ENCODE assay signal across 27 cellular contexts in genomic region chr15:53412542-53412941, GRCh38.
"Had no signal": no experiment of that assay in that cellular context is flagged by ENCODE, and none has a peak within 500 bp of the region (broad histone marks: within the 10 kb centered on the region; RNA-seq: fewer than 3 reads in every experiment).

No MANE protein-coding gene starts in this region.

- H3K9me3 Mint-ChIP-seq: memory B cell had no signal

- H3K4me3 Mint-ChIP-seq: immature natural killer cell; memory B cell; naive thymus-derived CD4-positive, alpha-beta T cell had no signal

- H3K36me3 ChIP-seq: esophagus muscularis mucosa, gastroesophageal sphincter, heart left ventricle, left lung had no signal

- H3K4me1 Mint-ChIP-seq: immature natural killer cell; memory B cell; naive thymus-derived CD4-positive, alpha-beta T cell had no signal

- ATAC-seq: foreskin keratinocyte; gastroesophageal sphincter; heart left ventricle; left cardiac atrium; left lung; left ventricle myocardium superior; naive thymus-derived CD4-positive, alpha-beta T cell had no signal

- H3K9me3 ChIP-seq: esophagus muscularis mucosa, gastroesophageal sphincter, heart left ventricle, left lung had no signal

- DNase-seq: dermis blood vessel endothelial cell; dorsolateral prefrontal cortex; effector CD4-positive, alpha-beta T cell; effector memory CD4-positive, alpha-beta T cell; foreskin keratinocyte; heart left ventricle; hypothalamus; immature natural killer cell; islet precursor cell; kidney; kidney glomerular epithelial cell; left cardiac atrium; left lung; left ventricle myocardium superior; mammary epithelial cell; mesendoderm; midbrain; naive thymus-derived CD4-positive, alpha-beta T cell had no signal

- H3K4me1 ChIP-seq: esophagus muscularis mucosa, foreskin keratinocyte, gastroesophageal sphincter, heart left ventricle, left lung had no signal

- FAIRE-seq: colon, endothelial cell of umbilical vein, frontal cortex, kidney had no signal

- H3K27me3 ChIP-seq: foreskin keratinocyte, gastroesophageal sphincter, heart left ventricle, hepatocyte, left lung had no signal

- H3K36me3 Mint-ChIP-seq: immature natural killer cell; memory B cell; naive thymus-derived CD4-positive, alpha-beta T cell had no signal

- H3K4me2 ChIP-seq: hepatocyte had no signal

- H3K79me2 ChIP-seq: hepatocyte had no signal

- H3K4me3 ChIP-seq: coronary artery, dorsolateral prefrontal cortex, esophagus muscularis mucosa, gastroesophageal sphincter, heart left ventricle, hepatocyte, left lung, lung had no signal

- H2AFZ ChIP-seq: hepatocyte had no signal

- H3K27ac Mint-ChIP-seq: immature natural killer cell; memory B cell; naive thymus-derived CD4-positive, alpha-beta T cell had no signal

- H3K27ac ChIP-seq: coronary artery, dorsolateral prefrontal cortex, esophagus muscularis mucosa, foreskin keratinocyte, gastroesophageal sphincter, heart left ventricle, hepatocyte, left lung had no signal
